In genomic region chr2:58503909-58504308, GRCh38 we compare ENCODE assay signal across 9 cellular contexts.
"Had no signal": no experiment of that assay in that cellular context is flagged by ENCODE, and none has a peak within 500 bp of the region (broad histone marks: within the 10 kb centered on the region; RNA-seq: fewer than 3 reads in every experiment).

No MANE protein-coding gene starts in this region.

- FAIRE-seq: H54, HepG2 had no signal

- H3K27ac ChIP-seq: GM23248, HL-60 had no signal

- H3K4me1 ChIP-seq: HAP-1 had no signal

- ATAC-seq: HCT116, HepG2 had no signal

- H3K36me3 ChIP-seq: HAP-1 had no signal

- DNase-seq: GM23248, GOT3, HFFc6, KG1 had no signal

- H2AFZ ChIP-seq: GM23248 had no signal

- H3K9me3 ChIP-seq: HAP-1 had no signal

- H3K4me3 ChIP-seq: GM23248, HAP-1 had no signal

- H3K9ac ChIP-seq: GM23248 had no signal
